Comparison of ENCODE assay signal across 15 cellular contexts in genomic region chr7:19403691-19404090, GRCh38.
DNase-seq lines count a peak whose midpoint lies in the region; ATAC-seq and TF ChIP-seq lines count a peak whose summit lies in the region.
"Had no signal": no experiment of that assay in that cellular context is flagged by ENCODE, and none has a peak within 500 bp of the region (broad histone marks: within the 10 kb centered on the region; RNA-seq: fewer than 3 reads in every experiment).

No MANE protein-coding gene starts in this region.

- intact Hi-C loops in Panc1 (cut with micrococcal nuclease; ENCODE audit: unreplicated experiment) = no loop called here
- intact Hi-C loops in activated CD8-positive, alpha-beta T cell treated with anti-CD3 and anti-CD28 coated beads for 36 hours (cut with micrococcal nuclease) = no loop called here

- no peaks in the 10 kb centered on the region for H3K36me3 Mint-ChIP-seq in activated CD8-positive, alpha-beta T cell treated with anti-CD3 and anti-CD28 coated beads for 36 hours (ENCODE audit: low read depth)

- peaks cover 1% of the 10 kb centered on the region for H3K9me3 Mint-ChIP-seq in activated CD8-positive, alpha-beta T cell treated with anti-CD3 and anti-CD28 coated beads for 36 hours
- H3K9me3 Mint-ChIP-seq: CD4-positive, alpha-beta T cell; GM23338; H9 had no signal

- H3K4me3 ChIP-seq in Panc1 (ENCODE audit: low read depth in 2 of 2, low read length in 2 of 2) (no peak overlapping the region), fibroblast of the aortic adventitia (ENCODE audit: low read depth, low read length) (no peak overlapping the region), smooth muscle cell (no peak overlapping the region)
- H3K4me3 ChIP-seq: GM12878, GM23338 had no signal

- TF ChIP-seq CTCF in Panc1 (IDR thresholded peaks at IDR 0.05) (no peak), fibroblast of the aortic adventitia (IDR thresholded peaks at IDR 0.05; ENCODE audit: insufficient read depth, low read length) (no peak), smooth muscle cell (IDR thresholded peaks at IDR 0.05; ENCODE audit: borderline replicate concordance, insufficient read depth, poor library complexity, severe bottlenecking) (no peak)
- TF ChIP-seq CTCF in activated CD8-positive, alpha-beta T cell treated with anti-CD3 and anti-CD28 coated beads for 36 hours (IDR thresholded peaks at IDR 0.05) = no peak

- POLR2A ChIA-PET in Panc1 (lab: Charles Lee) = no interaction called here
- POLR2A ChIA-PET in activated CD8-positive, alpha-beta T cell treated with anti-CD3 and anti-CD28 coated beads for 36 hours (lab: Charles Lee) = no interaction called here

- H3K79me2 ChIP-seq in smooth muscle cell (ENCODE audit: low read depth) = no peaks in the 10 kb centered on the region

- H3K4me1 Mint-ChIP-seq in activated CD8-positive, alpha-beta T cell treated with anti-CD3 and anti-CD28 coated beads for 36 hours (ENCODE audit: low read depth) = no peaks in the 10 kb centered on the region
- H3K4me1 Mint-ChIP-seq: B cell had no signal

- H3K36me3 ChIP-seq in Panc1 (ENCODE audit: control insufficient read depth, insufficient read depth, low read length) (no peaks in the 10 kb centered on the region), smooth muscle cell (ENCODE audit: low read depth) (no peaks in the 10 kb centered on the region)

- BruUV-seq in Panc1 (replicated peaks; lab: Mats Ljungman, UMichigan) = no TSS peak

- H3K27ac ChIP-seq in Panc1 (ENCODE audit: low read length) (peak overlapping the region; percentile 89), smooth muscle cell (ENCODE audit: low read depth) (peak overlapping the region; percentile 72)

- H3K9me3 ChIP-seq in Panc1 (ENCODE audit: control insufficient read depth, insufficient read depth, low read depth, low read length) = peaks cover 23% of the 10 kb centered on the region; the same call in 1 of the 2 replicates
- no peaks in the 10 kb centered on the region for H3K9me3 ChIP-seq in smooth muscle cell (replicated peaks; ENCODE audit: low read depth)

- in situ Hi-C loops in Panc1 (cut with HindIII; ENCODE audit: low pct_unique_long_range_greater_than_20kb, low sequenced_read_pairs) = no loop called here

- no peak overlapping the region for H3K4me2 ChIP-seq in smooth muscle cell
- H3K4me2 ChIP-seq: GM23338 had no signal

- H3F3A ChIP-seq in smooth muscle cell (ENCODE audit: low read depth) = peaks cover 19% of the 10 kb centered on the region

- H3K27me3 Mint-ChIP-seq in activated CD8-positive, alpha-beta T cell treated with anti-CD3 and anti-CD28 coated beads for 36 hours = no peaks in the 10 kb centered on the region
- H3K27me3 Mint-ChIP-seq: B cell; CD4-positive, alpha-beta T cell had no signal

- H3K4me1 ChIP-seq in Panc1 (ENCODE audit: control insufficient read depth, insufficient read depth, low read length) (peaks cover 5% of the 10 kb centered on the region; the same call in 1 of the 2 replicates), smooth muscle cell (ENCODE audit: low read depth) (peaks cover 22% of the 10 kb centered on the region)

- H3K27ac Mint-ChIP-seq in activated CD8-positive, alpha-beta T cell treated with anti-CD3 and anti-CD28 coated beads for 36 hours = no peak overlapping the region
- H3K27ac Mint-ChIP-seq: B cell; CD4-positive, alpha-beta T cell; GM23338; H9 had no signal

- DNase-seq in ELR (ENCODE audit: low read depth) (peak; percentile 62), Panc1 (ENCODE audit: low read depth, low spot score) (no peak), fibroblast of the aortic adventitia (ENCODE audit: low read depth) (peak; percentile 9), smooth muscle cell (lab: John Stamatoyannopoulos, UW; ENCODE audit: unreplicated experiment) (no peak), DMS 273 treated with DMSO at 0.1 percent for 48 hours (lab: John Stamatoyannopoulos, UW) (no peak), DMS79 (lab: John Stamatoyannopoulos, UW) (no peak)
- no peak for DNase-seq in activated CD8-positive, alpha-beta T cell treated with anti-CD3 and anti-CD28 coated beads for 36 hours
- DNase-seq: C1 segment of cervical spinal cord; Calu3; CD4-positive, alpha-beta T cell; DMS79 treated with DMSO at 0.1 percent for 48 hours; H9 had no signal

- H3K4me3 Mint-ChIP-seq in activated CD8-positive, alpha-beta T cell treated with anti-CD3 and anti-CD28 coated beads for 36 hours = no peak overlapping the region
- H3K4me3 Mint-ChIP-seq: B cell; CD4-positive, alpha-beta T cell; GM23338; H9 had no signal

- H3K9ac ChIP-seq in smooth muscle cell (ENCODE audit: low read depth) = no peak overlapping the region

- H3K27me3 ChIP-seq in Panc1 (ENCODE audit: control insufficient read depth, insufficient read depth, low read length) (no peaks in the 10 kb centered on the region), smooth muscle cell (ENCODE audit: low read depth) (no peaks in the 10 kb centered on the region)

- no peaks in the 10 kb centered on the region for H4K20me1 ChIP-seq in smooth muscle cell (ENCODE audit: low read depth)

- peak; percentile 58 for ATAC-seq in Panc1
- ATAC-seq in activated CD8-positive, alpha-beta T cell treated with anti-CD3 and anti-CD28 coated beads for 36 hours = no peak
- ATAC-seq: GM12878, GM23338 had no signal

- WGBS in smooth muscle cell (ENCODE audit: low lambda C conversion rate) = 45% methylated on average over 2 of the region's 2 CpGs

- CTCF ChIA-PET in Panc1 (lab: Charles Lee) = no interaction called here
- CTCF ChIA-PET in activated CD8-positive, alpha-beta T cell treated with anti-CD3 and anti-CD28 coated beads for 36 hours (lab: Charles Lee) = no interaction called here

- no peak overlapping the region for H2AFZ ChIP-seq in smooth muscle cell (ENCODE audit: low read depth)
- H2AFZ ChIP-seq: GM23338 had no signal

Comparison
In these comparisons a context has a peak if more than half of its experiments do, and no peak if none do; other contexts are left out.
1. DNase-seq: peak in ELR (single experiment) and fibroblast of the aortic adventitia (single experiment); none in Panc1 (single experiment), smooth muscle cell (single experiment), DMS 273 treated with DMSO at 0.1 percent for 48 hours (single experiment), activated CD8-positive, alpha-beta T cell treated with anti-CD3 and anti-CD28 coated beads for 36 hours (single experiment) and DMS79 (single experiment).